In the genomic region with DNA sequence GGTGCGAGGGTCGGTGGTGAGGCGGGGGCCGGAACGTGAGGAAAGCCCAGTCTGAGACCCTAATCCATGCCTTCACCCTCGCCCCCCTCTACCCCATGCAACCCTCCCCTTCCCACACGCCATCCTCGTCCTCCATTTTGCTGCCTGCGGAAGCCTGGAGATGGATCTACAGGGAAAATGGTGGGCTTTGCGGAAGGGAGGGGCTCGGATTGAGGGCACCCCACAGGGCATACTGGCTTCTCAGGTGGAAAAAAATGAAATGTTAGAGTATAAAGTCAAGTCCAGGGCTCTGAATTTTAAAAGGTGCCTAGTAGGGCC, we compare ENCODE assay signal across 8 cellular contexts. TPM values are rescaled to one million over a fixed set of nuclear protein-coding genes. Genes with fewer than 3 reads are reported as not detected.
A peak's percentile ranks its signal among the peaks of the same experiment; 100 is the strongest.
DNase-seq lines count a peak whose midpoint lies in the region; TF ChIP-seq lines count a peak whose summit lies in the region.

No MANE protein-coding gene starts in this region.

- H3K9me3 ChIP-seq in ovary, result no peaks in the 10 kb centered on the region

- DNase-seq in activated T-cell treated with anti-CD3 and anti-CD28 coated beads, Interleukin-2, amount 50 U/mL, for 24 hours, result peak; percentile 48
- DNase-seq in activated T-cell treated with anti-CD3 and anti-CD28 coated beads, Interleukin-2, amount 50 U/mL, for 48 hours, result no peak
- peak; percentile 71 for DNase-seq in OCI-M1 (lab: John Stamatoyannopoulos, UW)
- no peak for DNase-seq in fibroblast of pulmonary artery (ENCODE audit: low read depth)
- DNase-seq in ovary, result no peak
- no peak for DNase-seq in AG08395 (ENCODE audit: low spot score)
- DNase-seq in SKM-1 treated with dmso at 0.1 percent for 144 hours (lab: John Stamatoyannopoulos, UW; ENCODE audit: unreplicated experiment), result no peak
- DNase-seq in activated CD4-positive, CD25-positive, alpha-beta regulatory T cell (lab: John Stamatoyannopoulos, UW), result no peak

- H3K27ac ChIP-seq in ovary, result peak overlapping the region; percentile 85 to 92

- no peaks in the 10 kb centered on the region for H3K9me3 Mint-ChIP-seq in activated T-cell treated with anti-CD3 and anti-CD28 coated beads, Interleukin-2, amount 50 U/mL, for 24 hours

- 31 to 43% (median 42%) methylated on average over 11 of the region's 11 CpGs for WGBS in ovary, 3 donors

- H3K36me3 ChIP-seq in ovary, result no peaks in the 10 kb centered on the region

- peaks cover 8% of the 10 kb centered on the region for H3K36me3 Mint-ChIP-seq in activated T-cell treated with anti-CD3 and anti-CD28 coated beads, Interleukin-2, amount 50 U/mL, for 24 hours (ENCODE audit: low read depth)

- TF ChIP-seq EP300 in ovary (IDR thresholded peaks at IDR 0.05), result no peak

- TF ChIP-seq POLR2A in ovary (IDR thresholded peaks at IDR 0.05), result no peak

- peak overlapping the region; percentile 82 for H3K4me3 Mint-ChIP-seq in activated T-cell treated with anti-CD3 and anti-CD28 coated beads, Interleukin-2, amount 50 U/mL, for 24 hours

- intact Hi-C loops in ovary (cut with DNase I), result no loop called here

- peaks cover 60% of the 10 kb centered on the region for H3K27me3 Mint-ChIP-seq in activated T-cell treated with anti-CD3 and anti-CD28 coated beads, Interleukin-2, amount 50 U/mL, for 24 hours

- H3K4me3 ChIP-seq in fibroblast of pulmonary artery (replicated peaks; ENCODE audit: low read depth, low read length) (peak overlapping the region; percentile 62), ovary (peak overlapping the region; percentile 83)

- no peak overlapping the region for H3K27ac Mint-ChIP-seq in activated T-cell treated with anti-CD3 and anti-CD28 coated beads, Interleukin-2, amount 50 U/mL, for 24 hours

- H3K27me3 ChIP-seq in ovary, result no peaks in the 10 kb centered on the region

- no peaks in the 10 kb centered on the region for H3K4me1 ChIP-seq in ovary (ENCODE audit: insufficient read depth)

- no peak for TF ChIP-seq CTCF in fibroblast of pulmonary artery (IDR thresholded peaks at IDR 0.05; ENCODE audit: low read length, missing control alignments)
- no peak for TF ChIP-seq CTCF in ovary (IDR thresholded peaks at IDR 0.05)

- H3K4me1 Mint-ChIP-seq in activated T-cell treated with anti-CD3 and anti-CD28 coated beads, Interleukin-2, amount 50 U/mL, for 24 hours (ENCODE audit: low read depth), result peaks cover 12% of the 10 kb centered on the region

RNA-seq across cellular contexts. Expression of a gene that starts 0.8 kb away (rescaled TPM):
- total RNA-seq in ovary, result 10 to 100 TPM; 51.0 to 75.3 (median 60.9) TPM
- 100 to 1,000 TPM; 101 to 124 TPM for polyA plus RNA-seq in ovary

RNA-seq across cellular contexts. Expression of a gene that starts 39.2 kb away (rescaled TPM):
- total RNA-seq in ovary, result 10 to 100 TPM; 41.8 to 72.0 (median 56.8) TPM
- 100 to 1,000 TPM in 1 of 2 donors, 10 to 100 TPM in 1; 67.6 to 121 TPM for polyA plus RNA-seq in ovary

Comparison
In these comparisons a context has a peak if more than half of its experiments do, and no peak if none do; other contexts are left out.
1. DNase-seq: peak in activated T-cell treated with anti-CD3 and anti-CD28 coated beads, Interleukin-2, amount 50 U/mL, for 24 hours (single experiment) and OCI-M1 (single experiment); none in activated T-cell treated with anti-CD3 and anti-CD28 coated beads, Interleukin-2, amount 50 U/mL, for 48 hours (0 of 2), fibroblast of pulmonary artery (single experiment), ovary (0 of 5), AG08395 (single experiment), SKM-1 treated with dmso at 0.1 percent for 144 hours (single experiment) and activated CD4-positive, CD25-positive, alpha-beta regulatory T cell (0 of 4).